Comparison of ENCODE assay signal across 1 cellular context in the genomic region with DNA sequence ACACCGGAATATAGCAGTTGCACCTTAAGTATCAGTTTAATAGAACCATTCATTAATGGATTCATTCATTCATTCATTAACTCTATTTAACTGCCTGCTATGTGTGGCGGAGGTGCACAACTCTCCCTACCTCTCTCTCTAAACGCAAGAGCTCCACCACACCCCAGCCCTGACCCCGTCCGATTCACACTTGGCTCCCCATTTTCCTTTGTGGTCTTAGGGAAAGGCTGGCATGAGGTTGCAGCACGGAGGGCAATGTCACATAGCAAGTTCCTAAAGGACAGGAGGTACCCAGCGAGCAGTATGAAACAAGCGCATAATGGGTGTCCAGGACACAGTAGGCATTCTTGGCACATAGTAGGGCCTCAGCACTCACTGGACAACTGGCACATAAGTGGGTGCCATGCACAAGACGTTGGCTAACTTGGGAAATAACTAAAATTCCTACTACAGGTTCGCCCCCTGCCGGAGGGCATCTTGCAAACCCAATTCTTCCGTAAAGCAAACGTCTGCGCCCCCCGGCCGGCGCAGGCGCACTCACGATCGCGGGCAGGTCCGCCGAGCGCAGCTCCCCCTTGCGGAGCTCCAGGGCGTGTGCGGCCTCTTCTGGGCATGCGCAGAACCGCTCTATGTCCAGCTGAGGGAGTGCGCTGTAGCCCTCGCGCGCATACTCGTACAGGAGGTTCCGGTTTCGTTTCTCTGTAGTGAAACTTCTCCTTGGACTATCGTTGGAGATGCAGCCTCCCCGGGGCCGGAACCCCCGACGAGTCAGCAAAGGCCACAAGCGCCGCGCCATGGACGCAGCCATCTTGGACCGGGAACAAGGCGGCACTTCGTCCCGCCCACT.
A peak's percentile ranks its signal among the peaks of the same experiment; 100 is the strongest.
TF ChIP-seq lines count a peak whose summit lies in the region.

A gene with protein sequence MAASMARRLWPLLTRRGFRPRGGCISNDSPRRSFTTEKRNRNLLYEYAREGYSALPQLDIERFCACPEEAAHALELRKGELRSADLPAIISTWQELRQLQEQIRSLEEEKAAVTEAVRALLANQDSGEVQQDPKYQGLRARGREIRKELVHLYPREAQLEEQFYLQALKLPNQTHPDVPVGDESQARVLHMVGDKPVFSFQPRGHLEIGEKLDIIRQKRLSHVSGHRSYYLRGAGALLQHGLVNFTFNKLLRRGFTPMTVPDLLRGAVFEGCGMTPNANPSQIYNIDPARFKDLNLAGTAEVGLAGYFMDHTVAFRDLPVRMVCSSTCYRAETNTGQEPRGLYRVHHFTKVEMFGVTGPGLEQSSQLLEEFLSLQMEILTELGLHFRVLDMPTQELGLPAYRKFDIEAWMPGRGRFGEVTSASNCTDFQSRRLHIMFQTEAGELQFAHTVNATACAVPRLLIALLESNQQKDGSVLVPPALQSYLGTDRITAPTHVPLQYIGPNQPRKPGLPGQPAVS (minus strand): TSS at position 835 of the 847 bp plus-strand sequence. CDS start 27 bp downstream, at position 808.

TF ChIP-seq in K562, 482 proteins besides CTCF, POLR2A, EP300 and RAD21 (continued from another document and continues in another):
- TF ChIP-seq, protein P1, sequence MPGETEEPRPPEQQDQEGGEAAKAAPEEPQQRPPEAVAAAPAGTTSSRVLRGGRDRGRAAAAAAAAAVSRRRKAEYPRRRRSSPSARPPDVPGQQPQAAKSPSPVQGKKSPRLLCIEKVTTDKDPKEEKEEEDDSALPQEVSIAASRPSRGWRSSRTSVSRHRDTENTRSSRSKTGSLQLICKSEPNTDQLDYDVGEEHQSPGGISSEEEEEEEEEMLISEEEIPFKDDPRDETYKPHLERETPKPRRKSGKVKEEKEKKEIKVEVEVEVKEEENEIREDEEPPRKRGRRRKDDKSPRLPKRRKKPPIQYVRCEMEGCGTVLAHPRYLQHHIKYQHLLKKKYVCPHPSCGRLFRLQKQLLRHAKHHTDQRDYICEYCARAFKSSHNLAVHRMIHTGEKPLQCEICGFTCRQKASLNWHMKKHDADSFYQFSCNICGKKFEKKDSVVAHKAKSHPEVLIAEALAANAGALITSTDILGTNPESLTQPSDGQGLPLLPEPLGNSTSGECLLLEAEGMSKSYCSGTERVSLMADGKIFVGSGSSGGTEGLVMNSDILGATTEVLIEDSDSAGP (CRISPR knock-in tag; IDR thresholded peaks at IDR 0.05) = no peak
- TF ChIP-seq ETS2 (tag; IDR thresholded peaks at IDR 0.05; ENCODE audit: borderline replicate concordance, poor library complexity, severe bottlenecking) (no peak), FOXM1 (IDR thresholded peaks at IDR 0.05; ENCODE audit: low read depth) (no peak), FOXM1 (CRISPR knock-in tag; IDR thresholded peaks at IDR 0.05; ENCODE audit: low read depth) (no peak), ZNF407 (IDR thresholded peaks at IDR 0.05; ENCODE audit: low read depth) (no peak), MBD2 (IDR thresholded peaks at IDR 0.05; ENCODE audit: borderline replicate concordance, low read depth) (no peak), CBX3 (IDR thresholded peaks at IDR 0.05; ENCODE audit: borderline replicate concordance in 1 of 2, low read length in 2 of 2) (peak in 1 of 2 experiments; percentile 67; a peak in 1 of 3 replicates), LEF1 (IDR thresholded peaks at IDR 0.05) (no peak), ZNF785 (CRISPR knock-in tag; IDR thresholded peaks at IDR 0.05) (no peak), SP2 (IDR thresholded peaks at IDR 0.05; ENCODE audit: extremely low read depth, low read depth, low read length, poor library complexity, severe bottlenecking) (no peak), ZBTB9 (CRISPR knock-in tag; IDR thresholded peaks at IDR 0.05) (no peak; the same call in 1 of the 2 replicates), EP400 (IDR thresholded peaks at IDR 0.05) (peak; percentile 91), NR1H2 (CRISPR knock-in tag; IDR thresholded peaks at IDR 0.05) (no peak), HIVEP1 (CRISPR knock-in tag; IDR thresholded peaks at IDR 0.05) (no peak), ARID4B (CRISPR knock-in tag; IDR thresholded peaks at IDR 0.05) (peak; percentile 95), E2F5 (CRISPR knock-in tag; IDR thresholded peaks at IDR 0.05) (no peak), SMAD2 (IDR thresholded peaks at IDR 0.05; ENCODE audit: low read depth, low read length) (no peak), ZFP1 (CRISPR knock-in tag; IDR thresholded peaks at IDR 0.05) (no peak), TRIM28 (IDR thresholded peaks at IDR 0.05) (0 out of 2 replicates have a peak, but pooled peaks have one; percentile 17), CEBPG (CRISPR knock-in tag; IDR thresholded peaks at IDR 0.05) (no peak), CEBPG (tag; conservative IDR thresholded peaks at IDR 0.05 in 1 of 2, IDR thresholded peaks at IDR 0.05 in 1 of 2) (peak in 1 of 2 experiments; percentile 25; a peak in 1 of 4 replicates), SMAD1 (IDR thresholded peaks at IDR 0.05; ENCODE audit: low read depth, low read length, partially characterized antibody) (peak; percentile 57)
- TF ChIP-seq, protein P2, sequence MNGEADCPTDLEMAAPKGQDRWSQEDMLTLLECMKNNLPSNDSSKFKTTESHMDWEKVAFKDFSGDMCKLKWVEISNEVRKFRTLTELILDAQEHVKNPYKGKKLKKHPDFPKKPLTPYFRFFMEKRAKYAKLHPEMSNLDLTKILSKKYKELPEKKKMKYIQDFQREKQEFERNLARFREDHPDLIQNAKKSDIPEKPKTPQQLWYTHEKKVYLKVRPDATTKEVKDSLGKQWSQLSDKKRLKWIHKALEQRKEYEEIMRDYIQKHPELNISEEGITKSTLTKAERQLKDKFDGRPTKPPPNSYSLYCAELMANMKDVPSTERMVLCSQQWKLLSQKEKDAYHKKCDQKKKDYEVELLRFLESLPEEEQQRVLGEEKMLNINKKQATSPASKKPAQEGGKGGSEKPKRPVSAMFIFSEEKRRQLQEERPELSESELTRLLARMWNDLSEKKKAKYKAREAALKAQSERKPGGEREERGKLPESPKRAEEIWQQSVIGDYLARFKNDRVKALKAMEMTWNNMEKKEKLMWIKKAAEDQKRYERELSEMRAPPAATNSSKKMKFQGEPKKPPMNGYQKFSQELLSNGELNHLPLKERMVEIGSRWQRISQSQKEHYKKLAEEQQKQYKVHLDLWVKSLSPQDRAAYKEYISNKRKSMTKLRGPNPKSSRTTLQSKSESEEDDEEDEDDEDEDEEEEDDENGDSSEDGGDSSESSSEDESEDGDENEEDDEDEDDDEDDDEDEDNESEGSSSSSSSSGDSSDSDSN (IDR thresholded peaks at IDR 0.05; ENCODE audit: borderline replicate concordance in 1 of 2, low read depth in 2 of 2, low read length in 2 of 2) = no peak
- TF ChIP-seq, protein P3, sequence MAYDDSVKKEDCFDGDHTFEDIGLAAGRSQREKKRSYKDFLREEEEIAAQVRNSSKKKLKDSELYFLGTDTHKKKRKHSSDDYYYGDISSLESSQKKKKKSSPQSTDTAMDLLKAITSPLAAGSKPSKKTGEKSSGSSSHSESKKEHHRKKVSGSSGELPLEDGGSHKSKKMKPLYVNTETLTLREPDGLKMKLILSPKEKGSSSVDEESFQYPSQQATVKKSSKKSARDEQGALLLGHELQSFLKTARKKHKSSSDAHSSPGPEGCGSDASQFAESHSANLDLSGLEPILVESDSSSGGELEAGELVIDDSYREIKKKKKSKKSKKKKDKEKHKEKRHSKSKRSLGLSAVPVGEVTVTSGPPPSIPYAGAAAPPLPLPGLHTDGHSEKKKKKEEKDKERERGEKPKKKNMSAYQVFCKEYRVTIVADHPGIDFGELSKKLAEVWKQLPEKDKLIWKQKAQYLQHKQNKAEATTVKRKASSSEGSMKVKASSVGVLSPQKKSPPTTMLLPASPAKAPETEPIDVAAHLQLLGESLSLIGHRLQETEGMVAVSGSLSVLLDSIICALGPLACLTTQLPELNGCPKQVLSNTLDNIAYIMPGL (CRISPR knock-in tag; IDR thresholded peaks at IDR 0.05) = 0 out of 2 replicates have a peak, but pooled peaks have one; percentile 35
- TF ChIP-seq, protein P4, sequence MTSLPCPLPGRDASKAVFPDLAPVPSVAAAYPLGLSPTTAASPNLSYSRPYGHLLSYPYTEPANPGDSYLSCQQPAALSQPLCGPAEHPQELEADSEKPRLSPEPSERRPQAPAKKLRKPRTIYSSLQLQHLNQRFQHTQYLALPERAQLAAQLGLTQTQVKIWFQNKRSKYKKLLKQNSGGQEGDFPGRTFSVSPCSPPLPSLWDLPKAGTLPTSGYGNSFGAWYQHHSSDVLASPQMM (CRISPR knock-in tag; IDR thresholded peaks at IDR 0.05) = no peak
